Comparison of ENCODE assay signal across 7 cellular contexts in genomic region chr5:143826909-143827514, GRCh38. TPM values are rescaled to one million over a fixed set of nuclear protein-coding genes. Genes with fewer than 3 reads are reported as not detected.
DNase-seq lines count a peak whose midpoint lies in the region; ATAC-seq lines count a peak whose summit lies in the region.

No MANE protein-coding gene starts in this region.

- H3K27ac Mint-ChIP-seq in activated naive CD8-positive, alpha-beta T cell treated with anti-CD3 and anti-CD28 coated beads, Interleukin-2, amount 50 U/mL, for 24 hours = no peak overlapping the region

- H3K9me3 Mint-ChIP-seq in activated naive CD8-positive, alpha-beta T cell treated with anti-CD3 and anti-CD28 coated beads, Interleukin-2, amount 50 U/mL, for 24 hours = no peaks in the 10 kb centered on the region

- H3K36me3 Mint-ChIP-seq in activated naive CD8-positive, alpha-beta T cell treated with anti-CD3 and anti-CD28 coated beads, Interleukin-2, amount 50 U/mL, for 24 hours (ENCODE audit: low read depth) = no peaks in the 10 kb centered on the region

- no peak overlapping the region for H3K4me3 Mint-ChIP-seq in activated naive CD8-positive, alpha-beta T cell treated with anti-CD3 and anti-CD28 coated beads, Interleukin-2, amount 50 U/mL, for 24 hours

- peaks cover 21% of the 10 kb centered on the region for H3K4me1 Mint-ChIP-seq in activated naive CD8-positive, alpha-beta T cell treated with anti-CD3 and anti-CD28 coated beads, Interleukin-2, amount 50 U/mL, for 24 hours

- DNase-seq in H4 (ENCODE audit: low spot score) (peak; percentile 25), NCI-H1105 (lab: John Stamatoyannopoulos, UW) (peak; percentile 41), islet precursor cell (no peak), NCI-H187 treated with DMSO at 0.1 percent for 48 hours (lab: John Stamatoyannopoulos, UW) (no peak), Kasumi-1 (lab: John Stamatoyannopoulos, UW) (no peak)
- DNase-seq in activated naive CD8-positive, alpha-beta T cell treated with anti-CD3 and anti-CD28 coated beads, Interleukin-2, amount 50 U/mL, for 24 hours = no peak

- H3K27me3 Mint-ChIP-seq in activated naive CD8-positive, alpha-beta T cell treated with anti-CD3 and anti-CD28 coated beads, Interleukin-2, amount 50 U/mL, for 24 hours = no peaks in the 10 kb centered on the region

- ATAC-seq in GM18870 (IDR thresholded peaks at IDR 0.05; ENCODE audit: unreplicated experiment) = peak; percentile 93
- peak; percentile 85 for ATAC-seq in activated naive CD8-positive, alpha-beta T cell treated with anti-CD3 and anti-CD28 coated beads, Interleukin-2, amount 50 U/mL, for 24 hours

RNA-seq across cellular contexts. Expression of gene HMHB1, which starts 15.1 kb away (rescaled TPM):
- not detected in 2 replicates for total RNA-seq in H4 (2014; rRNA removed; shearing (Covaris generic))

Comparison
In these comparisons a context has a peak if more than half of its experiments do, and no peak if none do; other contexts are left out.
1. DNase-seq: peak in H4 (single experiment) and NCI-H1105 (single experiment); none in activated naive CD8-positive, alpha-beta T cell treated with anti-CD3 and anti-CD28 coated beads, Interleukin-2, amount 50 U/mL, for 24 hours (single experiment), islet precursor cell (single experiment), NCI-H187 treated with DMSO at 0.1 percent for 48 hours (single experiment) and Kasumi-1 (0 of 2).